ENCODE assay signal across 8 cellular contexts in the genomic region with DNA sequence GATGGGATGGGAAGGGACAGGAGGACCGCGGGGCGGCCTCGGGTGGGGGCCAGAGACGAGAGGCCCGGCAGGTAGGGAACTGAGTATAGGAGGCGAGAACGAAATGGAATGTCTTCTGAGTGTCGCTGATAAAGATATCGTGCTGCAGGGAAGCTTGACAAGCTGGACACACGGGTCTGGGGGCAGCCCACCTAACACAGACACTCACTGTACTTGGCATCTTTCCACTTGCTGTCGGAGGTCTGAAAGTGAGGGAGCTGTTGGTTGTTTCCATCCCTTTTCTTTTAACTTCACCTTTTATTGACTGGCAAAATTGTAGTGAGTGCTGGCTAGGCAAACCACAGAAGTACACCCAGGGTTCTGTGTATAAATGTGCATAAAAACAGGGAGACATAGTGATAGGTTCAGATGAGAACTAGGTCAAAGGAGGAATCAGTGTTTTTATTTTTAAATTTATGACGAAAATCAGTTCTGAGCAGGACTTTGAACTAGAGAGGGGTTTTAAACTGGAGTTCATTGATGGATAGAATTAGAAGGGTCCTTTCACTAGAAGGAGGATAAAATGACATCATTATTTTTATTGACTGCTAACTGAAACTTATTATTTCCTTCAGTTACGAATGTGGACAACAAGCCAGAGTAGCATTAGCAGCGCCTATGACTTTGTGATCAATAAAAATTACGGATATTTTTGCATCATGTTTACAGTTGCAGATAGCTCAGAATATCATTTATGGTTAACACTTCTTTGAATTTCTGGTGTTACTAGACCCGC. TPM values are rescaled to one million over a fixed set of nuclear protein-coding genes. Genes with fewer than 3 reads are reported as not detected.
DNase-seq lines count a peak whose midpoint lies in the region; ATAC-seq and TF ChIP-seq lines count a peak whose summit lies in the region.

No MANE protein-coding gene starts in this region.

- peaks cover 32% of the 10 kb centered on the region for H3K4me1 Mint-ChIP-seq in activated T-cell treated with anti-CD3 and anti-CD28 coated beads, Interleukin-2, amount 50 U/mL, for 4 hours (ENCODE audit: low read depth)
- peaks cover 24% of the 10 kb centered on the region for H3K4me1 Mint-ChIP-seq in endothelial cell (ENCODE audit: unreplicated experiment)
- peaks cover 27% of the 10 kb centered on the region for H3K4me1 Mint-ChIP-seq in neural crest cell

- H3K4me3 Mint-ChIP-seq in activated T-cell treated with anti-CD3 and anti-CD28 coated beads, Interleukin-2, amount 50 U/mL, for 4 hours: peak overlapping the region; percentile 99
- H3K4me3 Mint-ChIP-seq in endothelial cell (ENCODE audit: unreplicated experiment) (peak overlapping the region; percentile 99), neural crest cell (peak overlapping the region; percentile 99)

- H3K36me3 Mint-ChIP-seq in activated T-cell treated with anti-CD3 and anti-CD28 coated beads, Interleukin-2, amount 50 U/mL, for 4 hours (ENCODE audit: insufficient read depth): peaks cover 16% of the 10 kb centered on the region
- peaks cover 15% of the 10 kb centered on the region for H3K36me3 Mint-ChIP-seq in endothelial cell (ENCODE audit: low read depth, unreplicated experiment)
- H3K36me3 Mint-ChIP-seq in neural crest cell (ENCODE audit: low read depth): peaks cover 2% of the 10 kb centered on the region

- H3K27ac Mint-ChIP-seq in endothelial cell (ENCODE audit: unreplicated experiment) (peak overlapping the region; percentile 74), neural crest cell (ENCODE audit: unreplicated experiment) (peak overlapping the region; percentile 93)

- no peaks in the 10 kb centered on the region for H3K27me3 ChIP-seq in Peyer's patch

- no peak for DNase-seq in activated T-cell treated with anti-CD3 and anti-CD28 coated beads, Interleukin-2, amount 50 U/mL, for 4 hours
- DNase-seq in activated T-cell treated with anti-CD3 and anti-CD28 coated beads for 4 hours (no peak), Peyer's patch (no peak), endothelial cell (ENCODE audit: low spot score) (no peak), neural crest cell (ENCODE audit: low read depth, low spot score) (no peak), mucosa of gallbladder (ENCODE audit: low spot score) (no peak), NCI-H774 (lab: John Stamatoyannopoulos, UW) (no peak)

- no peaks in the 10 kb centered on the region for H3K36me3 ChIP-seq in Peyer's patch

- ATAC-seq in activated T-cell treated with anti-CD3 and anti-CD28 coated beads, Interleukin-2, amount 50 U/mL, for 4 hours: no peak
- peak; percentile 29 for ATAC-seq in HG02852 (IDR thresholded peaks at IDR 0.05; ENCODE audit: unreplicated experiment)

- H3K4me1 ChIP-seq in Peyer's patch: peaks cover 0 to 16% (median 0%) of the 10 kb centered on the region in 4 donors

- H3K9me3 ChIP-seq in Peyer's patch: no peaks in the 10 kb centered on the region

- H3K9me3 Mint-ChIP-seq in activated T-cell treated with anti-CD3 and anti-CD28 coated beads, Interleukin-2, amount 50 U/mL, for 4 hours: no peaks in the 10 kb centered on the region
- H3K9me3 Mint-ChIP-seq in endothelial cell (ENCODE audit: unreplicated experiment) (no peaks in the 10 kb centered on the region), neural crest cell (no peaks in the 10 kb centered on the region)

- TF ChIP-seq CTCF in Peyer's patch (IDR thresholded peaks at IDR 0.05) (no peak), endothelial cell (IDR thresholded peaks at IDR 0.05; ENCODE audit: unreplicated experiment) (no peak), neural crest cell (conservative IDR thresholded peaks at IDR 0.05) (no peak)

- no peak for TF ChIP-seq POLR2A in Peyer's patch (IDR thresholded peaks at IDR 0.05)

- no peaks in the 10 kb centered on the region for H3K27me3 Mint-ChIP-seq in activated T-cell treated with anti-CD3 and anti-CD28 coated beads, Interleukin-2, amount 50 U/mL, for 4 hours (ENCODE audit: low read depth)
- H3K27me3 Mint-ChIP-seq in endothelial cell (ENCODE audit: unreplicated experiment): peaks cover 6% of the 10 kb centered on the region
- H3K27me3 Mint-ChIP-seq in neural crest cell (ENCODE audit: low read depth): no peaks in the 10 kb centered on the region

- H3K4me3 ChIP-seq in Peyer's patch: peak overlapping the region; percentile 85 to 92 (median 91)

- H3K27ac ChIP-seq in Peyer's patch: peak overlapping the region; percentile 68 to 91 (median 82)

RNA-seq across cellular contexts. Expression of gene GAPVD1, which starts 0.8 kb away (rescaled TPM):
- 10 to 100 TPM; 42.0 to 45.4 (median 45.1) TPM for total RNA-seq in activated T-cell treated with anti-CD3 and anti-CD28 coated beads, Interleukin-2, amount 50 U/mL, for 4 hours
- total RNA-seq in Peyer's patch (10 to 100 TPM; 43.6 to 80.9 (median 65.6) TPM), endothelial cell (ENCODE audit: unreplicated experiment) (37.9 TPM), neural crest cell (41.3 and 45.5 TPM in 2 replicates), mucosa of gallbladder (45.8 TPM)

RNA-seq across cellular contexts. Expression of gene HSPA5, which starts 21.3 kb away (rescaled TPM):
- total RNA-seq in activated T-cell treated with anti-CD3 and anti-CD28 coated beads, Interleukin-2, amount 50 U/mL, for 4 hours: 100 to 1,000 TPM; 303 to 366 (median 310) TPM
- total RNA-seq in Peyer's patch (100 to 1,000 TPM in 1 of 4 donors, 10 to 100 TPM in 3; 65.6 to 136 (median 86.0) TPM), endothelial cell (ENCODE audit: unreplicated experiment) (260 TPM), neural crest cell (175 and 182 TPM in 2 replicates), mucosa of gallbladder (363 TPM)
